Comparison of ENCODE assay signal across 13 cellular contexts in genomic region chr6:37027036-37027720, GRCh38. TPM values are rescaled to one million over a fixed set of nuclear protein-coding genes. Genes with fewer than 3 reads are reported as not detected.
"Had no signal": no experiment of that assay in that cellular context is flagged by ENCODE, and none has a peak within 500 bp of the region (broad histone marks: within the 10 kb centered on the region; RNA-seq: fewer than 3 reads in every experiment).

No MANE protein-coding gene starts in this region.

- H3K27ac ChIP-seq: body of pancreas, hepatocyte, neutrophil, skin epidermis had no signal

- DNase-seq: activated naive CD4-positive, alpha-beta T cell treated with anti-CD3 and anti-CD28 coated beads for 36 hours; activated T-cell treated with anti-CD3 and anti-CD28 coated beads, Interleukin-2, amount 50 U/mL, for 72 hours; body of pancreas; dermis blood vessel endothelial cell; SIG-M5; T-helper 9 cell; trophoblast cell had no signal

- H2AFZ ChIP-seq: hepatocyte had no signal

- H3K27me3 Mint-ChIP-seq: central memory CD8-positive, alpha-beta T cell; stimulated activated memory B cell treated with anti-CD40 and anti-IgM and Interleukin-4, amounts not matched to agents 10 μg/mL and 1 μg/mL and 100 μg/mL, for 72 hours had no signal

- H3K36me3 Mint-ChIP-seq: mesothelial cell of epicardium had no signal

- H3K9me3 Mint-ChIP-seq: central memory CD8-positive, alpha-beta T cell had no signal

- H3K4me3 Mint-ChIP-seq: activated naive CD4-positive, alpha-beta T cell treated with anti-CD3 and anti-CD28 coated beads for 36 hours; activated T-cell treated with anti-CD3 and anti-CD28 coated beads, Interleukin-2, amount 50 U/mL, for 72 hours; central memory CD8-positive, alpha-beta T cell; mesothelial cell of epicardium; stimulated activated memory B cell treated with anti-CD40 and anti-IgM and Interleukin-4, amounts not matched to agents 10 μg/mL and 1 μg/mL and 100 μg/mL, for 72 hours had no signal

- H3K9me3 ChIP-seq: body of pancreas, neutrophil had no signal

- H3K4me1 Mint-ChIP-seq: mesothelial cell of epicardium had no signal

- H3K27ac Mint-ChIP-seq: activated naive CD4-positive, alpha-beta T cell treated with anti-CD3 and anti-CD28 coated beads for 36 hours; activated T-cell treated with anti-CD3 and anti-CD28 coated beads, Interleukin-2, amount 50 U/mL, for 72 hours; mesothelial cell of epicardium had no signal

- H3K27me3 ChIP-seq: body of pancreas, hepatocyte, neutrophil had no signal

- H3K4me3 ChIP-seq: body of pancreas, hepatocyte, skin epidermis had no signal

- H3K36me3 ChIP-seq: neutrophil had no signal

- H3K79me2 ChIP-seq: hepatocyte had no signal

- ATAC-seq: activated T-cell treated with anti-CD3 and anti-CD28 coated beads, Interleukin-2, amount 50 U/mL, for 72 hours; body of pancreas; stimulated activated memory B cell treated with anti-CD40 and anti-IgM and Interleukin-4, amounts not matched to agents 10 μg/mL and 1 μg/mL and 100 μg/mL, for 72 hours had no signal

- H3K4me2 ChIP-seq: hepatocyte had no signal

RNA-seq across cellular contexts. Expression of gene FGD2, which starts 21.7 kb away (rescaled TPM):
- total RNA-seq: dermis blood vessel endothelial cell, mesothelial cell of epicardium had no signal
